In genomic region chr16:81585785-81586184, GRCh38 we compare ENCODE assay signal across 11 cellular contexts.
DNase-seq lines count a peak whose midpoint lies in the region; ATAC-seq and TF ChIP-seq lines count a peak whose summit lies in the region.
"Had no signal": no experiment of that assay in that cellular context is flagged by ENCODE, and none has a peak within 500 bp of the region (broad histone marks: within the 10 kb centered on the region; RNA-seq: fewer than 3 reads in every experiment).

No MANE protein-coding gene starts in this region.

- no peak overlapping the region for H3K9ac ChIP-seq in DND-41 (ENCODE audit: low read depth, low read length)

- H3K36me3 Mint-ChIP-seq in mesothelial cell of epicardium (peaks cover 7% of the 10 kb centered on the region), T-cell (peaks cover 31% of the 10 kb centered on the region)

- H3K9me3 Mint-ChIP-seq in mesothelial cell of epicardium, result no peaks in the 10 kb centered on the region
- no peaks in the 10 kb centered on the region for H3K9me3 Mint-ChIP-seq in T-cell

- H3K27ac ChIP-seq in DND-41 (ENCODE audit: low read length), result no peak overlapping the region
- H3K27ac ChIP-seq: coronary artery, upper lobe of right lung had no signal

- H4K20me1 ChIP-seq in DND-41 (ENCODE audit: insufficient read depth, low read length), result peaks cover 73% of the 10 kb centered on the region

- H3K27ac Mint-ChIP-seq in mesothelial cell of epicardium, result peak overlapping the region; percentile 94
- H3K27ac Mint-ChIP-seq in T-cell, result no peak overlapping the region

- no peak overlapping the region for H2AFZ ChIP-seq in DND-41 (ENCODE audit: low read depth, low read length)

- peaks cover 97% of the 10 kb centered on the region for H3K79me2 ChIP-seq in DND-41 (ENCODE audit: insufficient read depth, low read length)

- no peak overlapping the region for H3K4me3 ChIP-seq in DND-41 (ENCODE audit: low read depth in 1 of 2, low read length in 2 of 2)
- H3K4me3 ChIP-seq: coronary artery, upper lobe of right lung had no signal

- H3K9me3 ChIP-seq in DND-41 (ENCODE audit: insufficient read depth, low read length, severe bottlenecking), result no peaks in the 10 kb centered on the region
- H3K9me3 ChIP-seq: upper lobe of right lung had no signal

- POLR2A ChIA-PET in T-cell (lab: Charles Lee), result interaction anchor here in 1 of 2 donors (0.6 kb wide), 1 partner anchor 611 kb away, joined by 13 read pairs; no protein-coding TSS in a partner anchor

- DNase-seq in DND-41 (no peak), NCI-H526 treated with DMSO at 0.1 percent for 48 hours (lab: John Stamatoyannopoulos, UW) (peak; percentile 2), dermis blood vessel endothelial cell (peak; percentile 61), mesothelial cell of epicardium (ENCODE audit: low spot score in 2 of 2, unreplicated experiment in 2 of 2) (no peak), Right ventricle myocardium inferior (ENCODE audit: missing footprints) (no peak), T-cell (no peak), globus pallidus (ENCODE audit: low spot score) (no peak)
- DNase-seq: RPMI8226, upper lobe of right lung had no signal

- H3K4me2 ChIP-seq in DND-41 (ENCODE audit: insufficient read depth, low read length), result no peak overlapping the region

- intact Hi-C loops in Right ventricle myocardium inferior (cut with DNase I), result no loop called here

- TF ChIP-seq CTCF in DND-41 (IDR thresholded peaks at IDR 0.05; ENCODE audit: borderline replicate concordance, extremely low read depth, low read length, poor library complexity, severe bottlenecking) (peak; percentile 23), mesothelial cell of epicardium (IDR thresholded peaks at IDR 0.05; ENCODE audit: unreplicated experiment) (peak; percentile 26)

- H3K27me3 ChIP-seq in DND-41 (ENCODE audit: insufficient read depth, low read length, poor library complexity), result no peaks in the 10 kb centered on the region
- H3K27me3 ChIP-seq: upper lobe of right lung had no signal

- no peaks in the 10 kb centered on the region for H3K4me1 ChIP-seq in DND-41 (ENCODE audit: insufficient read depth, low read length)

- CTCF ChIA-PET in T-cell (lab: Charles Lee), result no interaction called here

- peaks cover 29% of the 10 kb centered on the region for H3K36me3 ChIP-seq in DND-41 (ENCODE audit: insufficient read depth, low read length)
- H3K36me3 ChIP-seq: upper lobe of right lung had no signal

- no peaks in the 10 kb centered on the region for H3K27me3 Mint-ChIP-seq in mesothelial cell of epicardium (ENCODE audit: low read depth)
- H3K27me3 Mint-ChIP-seq in T-cell, result no peaks in the 10 kb centered on the region

- ATAC-seq in DND-41 (ENCODE audit: insufficient read depth, low read depth), result peak; percentile 33; the same call in 1 of the 3 replicates
- no peak for ATAC-seq in Right ventricle myocardium inferior
- ATAC-seq in GM19023 (IDR thresholded peaks at IDR 0.05; ENCODE audit: unreplicated experiment), result no peak
- no peak for ATAC-seq in T-cell (replicated peaks in 1 of 4)
- ATAC-seq: upper lobe of right lung had no signal

- no peak overlapping the region for H3K4me3 Mint-ChIP-seq in mesothelial cell of epicardium
- H3K4me3 Mint-ChIP-seq in T-cell, result no peak overlapping the region

- H3K4me1 Mint-ChIP-seq in mesothelial cell of epicardium, result peaks cover 48% of the 10 kb centered on the region
- peaks cover 14 to 34% (median 28%) of the 10 kb centered on the region in 3 donors for H3K4me1 Mint-ChIP-seq in T-cell

Comparison
In these comparisons a context has a peak if more than half of its experiments do, and no peak if none do; other contexts are left out.
1. DNase-seq: peak in NCI-H526 treated with DMSO at 0.1 percent for 48 hours (single experiment) and dermis blood vessel endothelial cell (single experiment); none in DND-41 (single experiment), mesothelial cell of epicardium (0 of 2), Right ventricle myocardium inferior (single experiment), T-cell (0 of 34) and globus pallidus (single experiment).